In genomic region chr3:1228289-1228688, GRCh38 we compare ENCODE assay signal across 20 cellular contexts.
DNase-seq lines count a peak whose midpoint lies in the region; ATAC-seq and TF ChIP-seq lines count a peak whose summit lies in the region.
"Had no signal": no experiment of that assay in that cellular context is flagged by ENCODE, and none has a peak within 500 bp of the region (broad histone marks: within the 10 kb centered on the region; RNA-seq: fewer than 3 reads in every experiment).

No MANE protein-coding gene starts in this region.

- H3K79me2 ChIP-seq in neural cell (replicated peaks; ENCODE audit: insufficient read depth, low read length) = no peaks in the 10 kb centered on the region

- no peaks in the 10 kb centered on the region for H3K36me3 ChIP-seq in neural cell (ENCODE audit: insufficient read depth, low read length)
- H3K36me3 ChIP-seq: BE2C; BLaER1 treated with 17β-estradiol and CSF1 and Interleukin-3, amounts not matched to agents 10 nM and 100 nM had no signal

- peak; percentile 0 for DNase-seq in NCI-H1436 treated with DMSO at 0.1 percent for 48 hours (lab: John Stamatoyannopoulos, UW)
- no peak for DNase-seq in NCI-H1436 (lab: John Stamatoyannopoulos, UW)
- peak; percentile 49 for DNase-seq in SK-N-DZ (ENCODE audit: low spot score)
- DNase-seq in inferior parietal cortex (ENCODE audit: extremely low spot score) = no peak
- DNase-seq: 8988T; ACHN; AML-193; BE2C; CD4-positive, alpha-beta T cell; CD8-positive, alpha-beta memory T cell; DMS153; DND-41; GM23248; H7; HCEC 1CT had no signal

- no peaks in the 10 kb centered on the region for H3K9me2 ChIP-seq in neural cell (ENCODE audit: insufficient read depth, low read length)

- no peaks in the 10 kb centered on the region for H3K9me3 ChIP-seq in neural cell (ENCODE audit: low read length)
- H3K9me3 ChIP-seq: A549; BE2C; BLaER1 treated with 17β-estradiol and CSF1 and Interleukin-3, amounts not matched to agents 10 nM and 100 nM had no signal

- H3K27ac ChIP-seq in neural cell (ENCODE audit: low read length) = no peak overlapping the region
- H3K27ac ChIP-seq: A549; BLaER1 treated with 17β-estradiol and CSF1 and Interleukin-3, amounts not matched to agents 10 nM and 100 nM; GM23248 had no signal

- no peaks in the 10 kb centered on the region for H3F3A ChIP-seq in neural cell (ENCODE audit: insufficient read depth, low read length, poor library complexity, severe bottlenecking)

- TF ChIP-seq RAD21 in neural cell (conservative IDR thresholded peaks at IDR 0.05) = no peak

- no peak overlapping the region for H3K4me3 ChIP-seq in neural cell (ENCODE audit: low read length)
- H3K4me3 ChIP-seq: A549; BLaER1 treated with 17β-estradiol and CSF1 and Interleukin-3, amounts not matched to agents 10 nM and 100 nM; GM23248 had no signal

- no peak overlapping the region for H3K9ac ChIP-seq in neural cell (ENCODE audit: low read length)
- H3K9ac ChIP-seq: BLaER1 treated with 17β-estradiol and CSF1 and Interleukin-3, amounts not matched to agents 10 nM and 100 nM; GM23248 had no signal

- no peak overlapping the region for H2AFZ ChIP-seq in neural cell (ENCODE audit: low read depth, low read length)
- H2AFZ ChIP-seq: GM23248 had no signal

- TF ChIP-seq CTCF in neural cell (IDR thresholded peaks at IDR 0.05; ENCODE audit: poor library complexity, severe bottlenecking) = no peak

- H3K4me2 ChIP-seq in neural cell (ENCODE audit: low read length) = no peak overlapping the region
- H3K4me2 ChIP-seq: A549; BLaER1 treated with 17β-estradiol and CSF1 and Interleukin-3, amounts not matched to agents 10 nM and 100 nM had no signal

- no peak for ATAC-seq in SK-N-SH treated with all-trans-retinoic acid at 6 μM for 48 hours
- no peak for ATAC-seq in GM21723 (IDR thresholded peaks at IDR 0.05; ENCODE audit: unreplicated experiment)
- ATAC-seq: A549 had no signal

- H4K20me1 ChIP-seq in neural cell (ENCODE audit: insufficient read depth) = no peaks in the 10 kb centered on the region
- H4K20me1 ChIP-seq: BLaER1 treated with 17β-estradiol and CSF1 and Interleukin-3, amounts not matched to agents 10 nM and 100 nM had no signal

- no peaks in the 10 kb centered on the region for H3K27me3 ChIP-seq in neural cell (ENCODE audit: insufficient read depth, low read depth, low read length)
- H3K27me3 ChIP-seq: BE2C; BLaER1 treated with 17β-estradiol and CSF1 and Interleukin-3, amounts not matched to agents 10 nM and 100 nM had no signal

- no peak for TF ChIP-seq EP300 in neural cell (conservative IDR thresholded peaks at IDR 0.05; ENCODE audit: poor library complexity, severe bottlenecking)

TF ChIP-seq in SK-N-SH treated with all-trans-retinoic acid at 6 μM for 48 hours, 23 proteins besides CTCF, POLR2A, EP300 and RAD21:
- TF ChIP-seq TCF4 (CRISPR knock-in tag; IDR thresholded peaks at IDR 0.05; ENCODE audit: borderline replicate concordance) (peak; percentile 37; the same call in 1 of the 2 replicates), ZNF565 (CRISPR knock-in tag; conservative IDR thresholded peaks at IDR 0.05; ENCODE audit: low read depth) (no peak), TSHZ2 (CRISPR knock-in tag; IDR thresholded peaks at IDR 0.05) (peak; percentile 33; the same call in 1 of the 2 replicates), ISL1 (CRISPR knock-in tag; IDR thresholded peaks at IDR 0.05) (no peak), ESRRG (CRISPR knock-in tag; IDR thresholded peaks at IDR 0.05) (no peak), ZNF70 (CRISPR knock-in tag; IDR thresholded peaks at IDR 0.05) (no peak)

TF ChIP-seq in neural cell, 6 proteins besides CTCF, POLR2A, EP300 and RAD21:
- TF ChIP-seq POLR2AphosphoS5 (IDR thresholded peaks at IDR 0.05) = peak; percentile 32
- TF ChIP-seq MXI1 (conservative IDR thresholded peaks at IDR 0.05; ENCODE audit: poor library complexity, severe bottlenecking) = no peak

Comparison
In these comparisons a context has a peak if more than half of its experiments do, and no peak if none do; other contexts are left out.
1. DNase-seq: peak in NCI-H1436 treated with DMSO at 0.1 percent for 48 hours (single experiment) and SK-N-DZ (single experiment); none in NCI-H1436 (single experiment) and inferior parietal cortex (single experiment).